23 cellular contexts compared by ENCODE assay signal in genomic region chr11:119153049-119153818, GRCh38. TPM values are rescaled to one million over a fixed set of nuclear protein-coding genes. Genes with fewer than 3 reads are reported as not detected.
DNase-seq lines count a peak whose midpoint lies in the region; ATAC-seq and TF ChIP-seq lines count a peak whose summit lies in the region.
"Had no signal": no experiment of that assay in that cellular context is flagged by ENCODE, and none has a peak within 500 bp of the region (broad histone marks: within the 10 kb centered on the region; RNA-seq: fewer than 3 reads in every experiment).

No MANE protein-coding gene starts in this region.

- no peaks in the 10 kb centered on the region for H3K79me2 ChIP-seq in neural progenitor cell (ENCODE audit: low read depth)

- no peak for ATAC-seq in HG03095 (IDR thresholded peaks at IDR 0.05; ENCODE audit: unreplicated experiment)
- ATAC-seq in GM19395 (IDR thresholded peaks at IDR 0.05; ENCODE audit: unreplicated experiment) = no peak
- ATAC-seq: psoas muscle had no signal

- no peak overlapping the region for H3K9ac ChIP-seq in neural progenitor cell
- H3K9ac ChIP-seq: KMS-11 had no signal

- no peak overlapping the region for H3K4me2 ChIP-seq in neural progenitor cell
- H3K4me2 ChIP-seq: KMS-11 had no signal

- H3K27me3 Mint-ChIP-seq in chondrocyte (ENCODE audit: low read depth) (no peaks in the 10 kb centered on the region), neural progenitor cell (ENCODE audit: insufficient read depth, low read depth) (peaks cover 39% of the 10 kb centered on the region)

- no peaks in the 10 kb centered on the region for H3K9me3 ChIP-seq in neural progenitor cell (ENCODE audit: low read depth)
- H3K9me3 ChIP-seq: psoas muscle, uterus had no signal

- H3K27me3 ChIP-seq in neural progenitor cell = peaks cover 41% of the 10 kb centered on the region
- H3K27me3 ChIP-seq: uterus had no signal

- 0 out of 2 replicates have a peak, but pooled peaks have one; percentile 12 for TF ChIP-seq CTCF in GM12875 (IDR thresholded peaks at IDR 0.05; ENCODE audit: borderline replicate concordance, insufficient read depth, low read depth, low read length)
- TF ChIP-seq CTCF in chondrocyte (IDR thresholded peaks at IDR 0.05) = peak; percentile 38
- peak; percentile 32 for TF ChIP-seq CTCF in neural progenitor cell (IDR thresholded peaks at IDR 0.05)

- H3K4me3 Mint-ChIP-seq in chondrocyte (ENCODE audit: unreplicated experiment) (no peak overlapping the region), neural progenitor cell (no peak overlapping the region)
- H3K4me3 Mint-ChIP-seq: activated CD4-positive, alpha-beta T cell treated with anti-CD3 and anti-CD28 coated beads, Interleukin-2, amount 10 ng/mL, durations not matched to agents 24 days and 14 days; B cell had no signal

- H3K9me3 Mint-ChIP-seq in chondrocyte (ENCODE audit: low read depth) = no peaks in the 10 kb centered on the region
- H3K9me3 Mint-ChIP-seq in neural progenitor cell = no peaks in the 10 kb centered on the region
- H3K9me3 Mint-ChIP-seq: activated CD4-positive, alpha-beta T cell treated with anti-CD3 and anti-CD28 coated beads, Interleukin-2, amount 10 ng/mL, durations not matched to agents 24 days and 14 days; nephron had no signal

- H3K36me3 Mint-ChIP-seq in chondrocyte (ENCODE audit: low read depth) (no peaks in the 10 kb centered on the region), neural progenitor cell (no peaks in the 10 kb centered on the region)

- no peaks in the 10 kb centered on the region for H3K36me3 ChIP-seq in neural progenitor cell
- H3K36me3 ChIP-seq: cardiac muscle cell, uterus had no signal

- H2AFZ ChIP-seq in neural progenitor cell (replicated peaks) = no peak overlapping the region

- H3K4me3 ChIP-seq in GM12875 (ENCODE audit: low read depth, low read length) (no peak overlapping the region), neural progenitor cell (no peak overlapping the region)
- H3K4me3 ChIP-seq: cardiac muscle cell, psoas muscle, uterus had no signal

- no peaks in the 10 kb centered on the region for H4K20me1 ChIP-seq in neural progenitor cell (ENCODE audit: low read depth)

- no peak overlapping the region for H3K27ac ChIP-seq in neural progenitor cell
- H3K27ac ChIP-seq: cardiac muscle cell, KMS-11, psoas muscle, uterus had no signal

- peaks cover 22% of the 10 kb centered on the region for H3F3A ChIP-seq in neural progenitor cell (ENCODE audit: low read depth)

- H3K4me1 Mint-ChIP-seq in chondrocyte (ENCODE audit: low read depth) = peaks cover 4% of the 10 kb centered on the region
- H3K4me1 Mint-ChIP-seq in neural progenitor cell = peaks cover 12% of the 10 kb centered on the region

- H3K4me1 ChIP-seq in neural progenitor cell = peaks cover 12% of the 10 kb centered on the region

- DNase-seq in HuH-7 (ENCODE audit: low spot score) (peak; percentile 56), chondrocyte (ENCODE audit: low spot score) (no peak), neural progenitor cell (ENCODE audit: low spot score) (peak; percentile 36), DMS153 (lab: John Stamatoyannopoulos, UW) (no peak)
- DNase-seq: activated CD4-positive, alpha-beta T cell treated with anti-CD3 and anti-CD28 coated beads, Interleukin-2, amount 10 ng/mL, durations not matched to agents 24 days and 14 days; activated CD8-positive, alpha-beta memory T cell treated with anti-CD3 and anti-CD28 coated beads, Interleukin-2, amount 50 U/mL, for 4 hours; activated effector memory CD4-positive, alpha-beta T cell treated with anti-CD3 and anti-CD28 coated beads, Interleukin-2, amount 50 U/mL, for 16 hours; mesenchymal stem cell; NCI-H1417 treated with DMSO at 0.1 percent for 48 hours; NCI-H2171; NCI-H774; psoas muscle; small intestine; stimulated activated CD4-positive, alpha-beta T cell treated with anti-CD3 and anti-CD28 coated beads, Interleukin-4, amount 100 ng/mL, for 4 hours; uterus had no signal

- H3K27ac Mint-ChIP-seq in chondrocyte (ENCODE audit: unreplicated experiment) (no peak overlapping the region), neural progenitor cell (no peak overlapping the region)
- H3K27ac Mint-ChIP-seq: activated CD4-positive, alpha-beta T cell treated with anti-CD3 and anti-CD28 coated beads, Interleukin-2, amount 10 ng/mL, durations not matched to agents 24 days and 14 days; B cell; nephron had no signal

RNA-seq across cellular contexts. Expression of gene ABCG4, which starts 4.4 kb away (rescaled TPM):
- total RNA-seq in chondrocyte (0.80 to 2.5 TPM (median 2.0 TPM) in 3 replicates), neural progenitor cell (ENCODE audit: low replicate concordance) (0.24 and 0.65 TPM in 2 replicates)
- total RNA-seq: B cell had no signal

RNA-seq across cellular contexts. Expression of gene NLRX1, which starts 15.3 kb away (rescaled TPM):
- total RNA-seq in chondrocyte = 13.0 to 20.1 TPM (median 19.2 TPM) in 3 replicates
- 10.2 and 34.8 TPM in 2 replicates for total RNA-seq in neural progenitor cell (ENCODE audit: low replicate concordance)

RNA-seq across cellular contexts. Expression of gene HINFP, which starts 31.9 kb away (rescaled TPM):
- total RNA-seq in chondrocyte (16.9 to 22.9 TPM (median 21.9 TPM) in 3 replicates), neural progenitor cell (ENCODE audit: low replicate concordance) (32.5 and 47.3 TPM in 2 replicates)

RNA-seq across cellular contexts. Expression of gene NHERF4, which starts 32.0 kb away (rescaled TPM):
- not detected in 3 replicates for total RNA-seq in chondrocyte
- total RNA-seq in neural progenitor cell (ENCODE audit: low replicate concordance) = 0.12 TPM in 1 of 2 replicates, not detected in the other
- total RNA-seq: H4, psoas muscle had no signal

RNA-seq across cellular contexts. Expression of gene C2CD2L, which starts 46.1 kb away (rescaled TPM):
- total RNA-seq in chondrocyte (11.8 to 13.2 TPM (median 12.1 TPM) in 3 replicates), neural progenitor cell (ENCODE audit: low replicate concordance) (1.5 and 3.7 TPM in 2 replicates)

Comparison
In these comparisons a context has a peak if more than half of its experiments do, and no peak if none do; other contexts are left out.
1. DNase-seq: peak in HuH-7 (single experiment) and neural progenitor cell (single experiment); none in chondrocyte (single experiment) and DMS153 (single experiment).
2. Peak in every context shown above with its lines, with median percentiles within 50 percentile points of each other: CTCF ChIP-seq.